Comparison of ENCODE assay signal across 8 cellular contexts in the genomic region with DNA sequence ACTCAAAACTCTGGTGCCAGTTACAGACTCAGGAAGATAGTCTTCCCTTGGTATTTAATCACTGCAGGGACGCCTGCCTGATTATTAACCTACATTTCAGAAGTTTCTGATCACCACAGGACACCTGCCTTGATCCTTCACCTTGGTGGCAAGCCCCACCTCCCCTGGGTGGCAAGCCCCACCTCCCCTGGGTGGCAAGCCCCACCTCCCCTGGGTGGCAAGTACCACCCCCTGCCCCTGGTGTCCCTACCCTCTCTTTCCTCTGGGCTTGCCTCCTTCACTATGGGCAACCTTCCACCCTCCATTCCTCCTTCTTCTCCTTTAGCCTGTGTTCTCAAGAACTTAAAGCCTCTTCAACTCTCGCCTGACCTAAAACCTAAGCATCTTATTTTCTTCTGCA. TPM values are rescaled to one million over a fixed set of nuclear protein-coding genes. Genes with fewer than 3 reads are reported as not detected.
DNase-seq lines count a peak whose midpoint lies in the region; ATAC-seq, FAIRE-seq and TF ChIP-seq lines count a peak whose summit lies in the region.
"Not testable (repeated sequence)": the region's sequence is repeated elsewhere in the genome, so short reads cannot be mapped to it uniquely, and the experiment has no call there.

No MANE protein-coding gene starts in this region.

- BruUV-seq in HCT116 (replicated peaks; lab: Mats Ljungman, UMichigan) = not testable (repeated sequence)

- not testable (repeated sequence) for H3K27me3 ChIP-seq in HCT116 (ENCODE audit: insufficient read depth, low read length); upper lobe of right lung

- RAD21 ChIA-PET in HCT116 (lab: Charles Lee; ENCODE audit: low non-redundant PET in 1 of 2, low total read pairs in 2 of 2, uncharacterized antibody in 2 of 2, unreplicated experiment in 2 of 2) = not testable (repeated sequence)

- ATAC-seq in A549 = peak; percentile 39 to 55; a peak in 4 of 6 replicates
- peak; percentile 74 for ATAC-seq in HCT116
- ATAC-seq in activated CD4-positive, alpha-beta T cell treated with anti-CD3 and anti-CD28 coated beads for 36 hours = not testable (repeated sequence)
- peak in 1 of 2 donors; percentile 39 for ATAC-seq in activated T-cell treated with anti-CD3 and anti-CD28 coated beads, Interleukin-2, amount 50 U/mL, for 72 hours (replicated peaks in 1 of 2)
- ATAC-seq in natural killer cell = peak; percentile 38 to 72 (median 67)
- ATAC-seq in upper lobe of right lung = peak; percentile 55

- not testable (repeated sequence) for TF ChIP-seq POLR2A in A549 (IDR thresholded peaks at IDR 0.05; ENCODE audit: low read length); HCT116 (IDR thresholded peaks at IDR 0.05; ENCODE audit: borderline replicate concordance, extremely low read depth, insufficient read depth, insufficient read length)

- not testable (repeated sequence) for H4K20me1 ChIP-seq in HCT116 (ENCODE audit: insufficient read depth)

- not testable (repeated sequence) for TF ChIP-seq CTCF in A549 (IDR thresholded peaks at IDR 0.05); HCT116 (IDR thresholded peaks at IDR 0.05 in 2 of 3, conservative IDR thresholded peaks at IDR 0.05 in 1 of 3; ENCODE audit: borderline replicate concordance in 1 of 3, insufficient read depth in 1 of 3, low read depth in 2 of 3, low read length in 2 of 3); natural killer cell (IDR thresholded peaks at IDR 0.05); upper lobe of right lung (IDR thresholded peaks at IDR 0.05)

- H3K27me3 Mint-ChIP-seq in activated CD4-positive, alpha-beta T cell treated with anti-CD3 and anti-CD28 coated beads for 36 hours; activated T-cell treated with anti-CD3 and anti-CD28 coated beads, Interleukin-2, amount 50 U/mL, for 72 hours (ENCODE audit: low read depth); natural killer cell (ENCODE audit: low read depth in 2 of 2): not testable (repeated sequence)
- H3K27me3 Mint-ChIP-seq in activated naive CD4-positive, alpha-beta T cell treated with anti-CD3 and anti-CD28 coated beads, Interleukin-2, amount 10 ng/mL, durations not matched to agents 7 days and 5 days = peaks cover 20% of the 10 kb centered on the region

- CTCF ChIA-PET in A549 (lab: Yijun Ruan, JAX) = interaction anchor here (0.6 kb wide), 1 partner anchor 54 kb away, joined by 3 read pairs; no protein-coding TSS in a partner anchor
- CTCF ChIA-PET in HCT116 (lab: Charles Lee); activated CD4-positive, alpha-beta T cell treated with anti-CD3 and anti-CD28 coated beads for 36 hours (lab: Charles Lee); activated naive CD4-positive, alpha-beta T cell treated with anti-CD3 and anti-CD28 coated beads, Interleukin-2, amount 10 ng/mL, durations not matched to agents 7 days and 5 days (lab: Charles Lee): not testable (repeated sequence)

- FAIRE-seq in A549 (lab: Jason Lieb, UNC) = not testable (repeated sequence)

- H3K9me3 Mint-ChIP-seq in activated CD4-positive, alpha-beta T cell treated with anti-CD3 and anti-CD28 coated beads for 36 hours (ENCODE audit: low read depth); activated T-cell treated with anti-CD3 and anti-CD28 coated beads, Interleukin-2, amount 50 U/mL, for 72 hours; activated naive CD4-positive, alpha-beta T cell treated with anti-CD3 and anti-CD28 coated beads, Interleukin-2, amount 10 ng/mL, durations not matched to agents 7 days and 5 days; natural killer cell: not testable (repeated sequence)

- not testable (repeated sequence) for H3K36me3 ChIP-seq in HCT116 (ENCODE audit: control insufficient read depth in 1 of 2, insufficient read depth in 2 of 2, low read length in 2 of 2); upper lobe of right lung

- not testable (repeated sequence) for TF ChIP-seq RAD21 in A549 (conservative IDR thresholded peaks at IDR 0.05 in 1 of 2, IDR thresholded peaks at IDR 0.05 in 1 of 2); HCT116 (IDR thresholded peaks at IDR 0.05; ENCODE audit: low read depth)

- H3K4me1 Mint-ChIP-seq in activated CD4-positive, alpha-beta T cell treated with anti-CD3 and anti-CD28 coated beads for 36 hours; activated T-cell treated with anti-CD3 and anti-CD28 coated beads, Interleukin-2, amount 50 U/mL, for 72 hours (ENCODE audit: low read depth); activated naive CD4-positive, alpha-beta T cell treated with anti-CD3 and anti-CD28 coated beads, Interleukin-2, amount 10 ng/mL, durations not matched to agents 7 days and 5 days; natural killer cell: not testable (repeated sequence)

- H3K4me1 ChIP-seq in A549 = peaks cover 23% of the 10 kb centered on the region
- 0 out of 4 replicates have a peak, but pooled peaks cover 0 to 10% of the 10 kb centered on the region in 2 experiments for H3K4me1 ChIP-seq in HCT116 (ENCODE audit: control insufficient read depth in 1 of 2, insufficient read depth in 2 of 2, low read length in 2 of 2)
- not testable (repeated sequence) for H3K4me1 ChIP-seq in upper lobe of right lung

- H3K27ac ChIP-seq in A549; HCT116 (ENCODE audit: low read depth, low read length); upper lobe of right lung: not testable (repeated sequence)

- not testable (repeated sequence) for H2AFZ ChIP-seq in HCT116 (ENCODE audit: low read depth, low read length, poor library complexity, severe bottlenecking)

- H3K9ac ChIP-seq in HCT116 (ENCODE audit: low read length) = not testable (repeated sequence)

- not testable (repeated sequence) for H3K4me3 ChIP-seq in A549; HCT116 (replicated peaks in 1 of 2; ENCODE audit: low read depth in 1 of 2, low read length in 2 of 2); upper lobe of right lung

- TF ChIP-seq EP300 in A549 (IDR thresholded peaks at IDR 0.05) = not testable (repeated sequence)

- 72% methylated on average over 2 of the region's 2 CpGs for WGBS in A549 (ENCODE audit: missing lambda C conversion rate)

- not testable (repeated sequence) for H3K9me3 ChIP-seq in A549; HCT116 (ENCODE audit: control insufficient read depth in 1 of 2, insufficient read depth in 1 of 2, low read depth in 1 of 2, low read length in 2 of 2); upper lobe of right lung

- POLR2A ChIA-PET in A549 (lab: Yijun Ruan, JAX); HCT116 (lab: Charles Lee); activated CD4-positive, alpha-beta T cell treated with anti-CD3 and anti-CD28 coated beads for 36 hours (lab: Charles Lee): not testable (repeated sequence)

- H3K4me3 Mint-ChIP-seq in activated CD4-positive, alpha-beta T cell treated with anti-CD3 and anti-CD28 coated beads for 36 hours; activated T-cell treated with anti-CD3 and anti-CD28 coated beads, Interleukin-2, amount 50 U/mL, for 72 hours; activated naive CD4-positive, alpha-beta T cell treated with anti-CD3 and anti-CD28 coated beads, Interleukin-2, amount 10 ng/mL, durations not matched to agents 7 days and 5 days; natural killer cell: not testable (repeated sequence)

- intact Hi-C loops in HCT116 (cut with micrococcal nuclease); activated CD4-positive, alpha-beta T cell treated with anti-CD3 and anti-CD28 coated beads for 36 hours (cut with DNase I, micrococcal nuclease); natural killer cell (cut with micrococcal nuclease); upper lobe of right lung (cut with DNase I): not testable (repeated sequence)

- H3K4me2 ChIP-seq in A549; HCT116 (ENCODE audit: low read length): not testable (repeated sequence)

- not testable (repeated sequence) for H3K36me3 Mint-ChIP-seq in activated CD4-positive, alpha-beta T cell treated with anti-CD3 and anti-CD28 coated beads for 36 hours (ENCODE audit: low read depth); activated T-cell treated with anti-CD3 and anti-CD28 coated beads, Interleukin-2, amount 50 U/mL, for 72 hours (ENCODE audit: insufficient read depth in 2 of 2); activated naive CD4-positive, alpha-beta T cell treated with anti-CD3 and anti-CD28 coated beads, Interleukin-2, amount 10 ng/mL, durations not matched to agents 7 days and 5 days; natural killer cell

- H3K79me2 ChIP-seq in HCT116 (ENCODE audit: insufficient read depth, low read length) = not testable (repeated sequence)

- H3K9me2 ChIP-seq in HCT116 (ENCODE audit: insufficient read depth) = not testable (repeated sequence)

- DNase-seq in A549 (ENCODE audit: low read depth in 1 of 2, low spot score in 1 of 2); HCT116 (ENCODE audit: low read depth, low spot score); activated naive CD4-positive, alpha-beta T cell treated with anti-CD3 and anti-CD28 coated beads, Interleukin-2, amount 10 ng/mL, durations not matched to agents 7 days and 5 days; natural killer cell; upper lobe of right lung: not testable (repeated sequence)
- peak; percentile 20 for DNase-seq in activated CD4-positive, alpha-beta T cell treated with anti-CD3 and anti-CD28 coated beads for 36 hours
- peak; percentile 7 to 16 for DNase-seq in activated T-cell treated with anti-CD3 and anti-CD28 coated beads, Interleukin-2, amount 50 U/mL, for 72 hours
- peak; percentile 24 for DNase-seq in iPS-NIHi11 (ENCODE audit: low spot score)

- not testable (repeated sequence) for H3K27ac Mint-ChIP-seq in activated CD4-positive, alpha-beta T cell treated with anti-CD3 and anti-CD28 coated beads for 36 hours; activated T-cell treated with anti-CD3 and anti-CD28 coated beads, Interleukin-2, amount 50 U/mL, for 72 hours; natural killer cell
- H3K27ac Mint-ChIP-seq in activated naive CD4-positive, alpha-beta T cell treated with anti-CD3 and anti-CD28 coated beads, Interleukin-2, amount 10 ng/mL, durations not matched to agents 7 days and 5 days = peak overlapping the region; percentile 29

RNA-seq across cellular contexts. Expression of a gene that starts 16.0 kb away (rescaled TPM):
- polyA plus RNA-seq in A549 (2011; rRNA removed) (6.7 and 11.6 TPM in 2 replicates), A549 (2017; fragmentation: RNase III; extraction: RNeasy Plus Mini Kit Qiagen cat#74134 plus additional on column Dnase treatment) (10.9 to 14.0 TPM (median 13.7 TPM) in 3 replicates)
- polyA plus RNA-seq in A549 (2012; cell fraction: cytosol; rRNA removed) = 4.7 and 7.1 TPM in 2 replicates
- polyA plus RNA-seq in A549 (2012; cell fraction: nucleus; rRNA removed) = 10.6 and 12.3 TPM in 2 replicates
- 16.7 and 20.0 TPM in 2 replicates for polyA minus RNA-seq in A549 (2011; rRNA and poly(A)+ RNA removed)
- total RNA-seq in HCT116 (2021; ENCODE audit: unreplicated experiment) (28.2 TPM), natural killer cell (10 to 100 TPM; 36.4 to 45.7 (median 43.9) TPM), upper lobe of right lung (35.6 TPM)
- polyA plus RNA-seq in HCT116 (2012) = 18.3 and 18.9 TPM in 2 replicates
- total RNA-seq in activated CD4-positive, alpha-beta T cell treated with anti-CD3 and anti-CD28 coated beads for 36 hours = 10 to 100 TPM; 22.2 to 25.1 TPM
- 10 to 100 TPM; 24.7 to 27.9 TPM for total RNA-seq in activated T-cell treated with anti-CD3 and anti-CD28 coated beads, Interleukin-2, amount 50 U/mL, for 72 hours
